In the genomic region with DNA sequence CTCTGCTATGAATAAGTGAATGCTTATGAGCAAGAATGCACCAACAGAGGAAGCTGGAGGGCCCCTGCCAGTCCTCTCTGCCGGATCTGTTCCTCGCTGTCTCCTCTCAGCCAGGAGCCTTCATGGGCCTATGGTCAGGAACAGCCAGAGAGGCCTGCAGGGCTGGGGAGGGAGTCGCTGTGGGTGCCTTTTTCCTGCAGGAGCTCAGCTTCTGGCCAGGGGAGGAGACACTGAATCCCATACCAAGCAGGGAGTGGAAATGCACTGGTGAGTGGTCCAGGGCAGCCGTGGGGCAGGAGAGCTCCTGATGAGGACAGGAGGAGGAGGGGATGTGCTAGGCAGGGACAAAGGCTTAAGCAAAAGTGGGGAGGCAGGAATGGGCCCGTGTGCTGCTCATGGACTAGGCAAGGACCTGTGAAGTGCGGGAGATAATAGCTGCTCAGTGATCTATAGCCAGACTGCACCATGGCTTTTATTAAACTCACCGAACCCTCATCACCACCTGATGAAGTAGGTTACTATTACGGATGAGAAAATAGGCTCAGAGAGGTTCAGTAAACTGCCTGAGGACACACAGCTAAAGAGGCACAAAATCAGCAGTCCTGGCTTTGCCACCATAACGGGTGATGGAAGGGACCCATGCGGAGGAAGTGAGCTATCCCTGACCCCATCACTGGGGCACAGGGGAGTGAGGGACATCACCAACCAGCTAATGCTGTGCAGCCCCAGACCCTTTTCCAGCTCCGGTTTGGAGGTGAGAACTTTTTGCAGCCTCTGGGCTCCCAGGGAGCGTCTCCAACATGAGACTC, we compare ENCODE assay signal across 7 cellular contexts. TPM values are rescaled to one million over a fixed set of nuclear protein-coding genes. Genes with fewer than 3 reads are reported as not detected.
DNase-seq lines count a peak whose midpoint lies in the region; ATAC-seq and TF ChIP-seq lines count a peak whose summit lies in the region.
"Had no signal": no experiment of that assay in that cellular context is flagged by ENCODE, and none has a peak within 500 bp of the region (broad histone marks: within the 10 kb centered on the region; RNA-seq: fewer than 3 reads in every experiment).

No MANE protein-coding gene starts in this region.

- ATAC-seq in heart left ventricle: no peak
- no peak for ATAC-seq in stimulated activated effector memory CD8-positive, alpha-beta T cell treated with anti-CD3 and anti-CD28 coated beads, Interleukin-12 subunit alpha, Interleukin-12 subunit beta, amount 100 ng/mL, for 72 hours

- H3K36me3 Mint-ChIP-seq in stimulated activated effector memory CD8-positive, alpha-beta T cell treated with anti-CD3 and anti-CD28 coated beads, Interleukin-12 subunit alpha, Interleukin-12 subunit beta, amount 100 ng/mL, for 72 hours: no peaks in the 10 kb centered on the region

- H3K4me3 ChIP-seq in SJCRH30 (no peak overlapping the region), heart left ventricle (no peak overlapping the region)

- TF ChIP-seq CTCF in heart left ventricle (IDR thresholded peaks at IDR 0.05): no peak

- intact Hi-C loops in heart left ventricle (cut with DNase I): loop anchor here (1.0 to 10.0 kb wide), 10 partner anchors 59 to 304 kb away; a partner anchor contains a TSS

- H3K9me3 ChIP-seq in SJCRH30 (replicated peaks) (no peaks in the 10 kb centered on the region), heart left ventricle (no peaks in the 10 kb centered on the region)

- peak overlapping the region; percentile 78 for H3K27ac Mint-ChIP-seq in stimulated activated effector memory CD8-positive, alpha-beta T cell treated with anti-CD3 and anti-CD28 coated beads, Interleukin-12 subunit alpha, Interleukin-12 subunit beta, amount 100 ng/mL, for 72 hours

- WGBS in heart left ventricle, 4 donors: 55 to 59% (median 57%) methylated on average over 11 to 12 of the region's 12 CpGs

- no peak for TF ChIP-seq POLR2A in heart left ventricle (IDR thresholded peaks at IDR 0.05)

- H3K4me1 ChIP-seq in SJCRH30 (peaks cover 64% of the 10 kb centered on the region), heart left ventricle (peaks cover 3 to 54% (median 37%) of the 10 kb centered on the region in 12 donors)

- H3K36me3 ChIP-seq in SJCRH30 (no peaks in the 10 kb centered on the region), heart left ventricle (no peaks in the 10 kb centered on the region)

- H3K27me3 ChIP-seq in SJCRH30 (no peaks in the 10 kb centered on the region), heart left ventricle (no peaks in the 10 kb centered on the region)

- peak in 1 of 2 experiments; percentile 38 for DNase-seq in SJCRH30
- DNase-seq in heart left ventricle: peak in 2 of 5 donors; percentile 18 to 32
- DNase-seq in stimulated activated effector memory CD8-positive, alpha-beta T cell treated with anti-CD3 and anti-CD28 coated beads, Interleukin-12 subunit alpha, Interleukin-12 subunit beta, amount 100 ng/mL, for 72 hours (ENCODE audit: low spot score in 2 of 2): no peak
- DNase-seq in activated effector memory CD4-positive, alpha-beta T cell treated with Interleukin-2 at 50 U/mL for 16 hours: no peak
- DNase-seq in SHP77 treated with DMSO at 0.1 percent for 48 hours (lab: John Stamatoyannopoulos, UW): no peak
- DNase-seq in activated gamma-delta T cell (lab: John Stamatoyannopoulos, UW): no peak
- DNase-seq: DMS153 had no signal

- no peak overlapping the region for H3K4me3 Mint-ChIP-seq in stimulated activated effector memory CD8-positive, alpha-beta T cell treated with anti-CD3 and anti-CD28 coated beads, Interleukin-12 subunit alpha, Interleukin-12 subunit beta, amount 100 ng/mL, for 72 hours

- peak overlapping the region; percentile 76 for H3K27ac ChIP-seq in SJCRH30
- peak overlapping the region in 11 of 12 donors; percentile 60 to 80 (median 70) for H3K27ac ChIP-seq in heart left ventricle

- H3K4me1 Mint-ChIP-seq in stimulated activated effector memory CD8-positive, alpha-beta T cell treated with anti-CD3 and anti-CD28 coated beads, Interleukin-12 subunit alpha, Interleukin-12 subunit beta, amount 100 ng/mL, for 72 hours: peaks cover 5% of the 10 kb centered on the region

- no peaks in the 10 kb centered on the region for H3K9me3 Mint-ChIP-seq in stimulated activated effector memory CD8-positive, alpha-beta T cell treated with anti-CD3 and anti-CD28 coated beads, Interleukin-12 subunit alpha, Interleukin-12 subunit beta, amount 100 ng/mL, for 72 hours

RNA-seq across cellular contexts. Expression of a gene that starts 7.1 kb away (rescaled TPM):
- not detected in 2 replicates for total RNA-seq in SJCRH30 (2014; rRNA removed; shearing (Covaris generic))
- 1 to 10 TPM in 7 of 9 donors, under 1 TPM in 2; 0.24 to 2.8 (median 1.7) TPM for total RNA-seq in heart left ventricle
- 10 to 100 TPM in 1 of 2 donors, 1 to 10 TPM in 1; 1.4 to 12.7 TPM for polyA plus RNA-seq in heart left ventricle

RNA-seq across cellular contexts. Expression of a gene that starts 11.8 kb away (rescaled TPM):
- total RNA-seq in SJCRH30 (2014; rRNA removed; shearing (Covaris generic)): 0.51 and 1.9 TPM in 2 replicates
- total RNA-seq in heart left ventricle: 10 to 100 TPM; 13.0 to 31.2 (median 18.7) TPM
- polyA plus RNA-seq in heart left ventricle: 10 to 100 TPM in 1 of 2 donors, 1 to 10 TPM in 1; 8.7 to 30.4 TPM

RNA-seq across cellular contexts. Expression of a gene that starts 48.3 kb away (rescaled TPM):
- 270 and 350 TPM in 2 replicates for total RNA-seq in SJCRH30 (2014; rRNA removed; shearing (Covaris generic))
- 100 to 1,000 TPM; 192 to 383 (median 229) TPM for total RNA-seq in heart left ventricle
- polyA plus RNA-seq in heart left ventricle: 100 to 1,000 TPM; 339 to 503 TPM

RNA-seq across cellular contexts. Expression of a gene that starts 59.1 kb away (rescaled TPM):
- 119 and 152 TPM in 2 replicates for total RNA-seq in SJCRH30 (2014; rRNA removed; shearing (Covaris generic))
- total RNA-seq in heart left ventricle: 10 to 100 TPM; 32.8 to 54.2 (median 45.6) TPM
- 10 to 100 TPM; 30.2 to 75.3 TPM for polyA plus RNA-seq in heart left ventricle
